ENCODE assay signal across 16 cellular contexts in genomic region chr10:125691160-125691981, GRCh38. TPM values are rescaled to one million over a fixed set of nuclear protein-coding genes. Genes with fewer than 3 reads are reported as not detected.
DNase-seq lines count a peak whose midpoint lies in the region; ATAC-seq, FAIRE-seq and TF ChIP-seq lines count a peak whose summit lies in the region.
"Had no signal": no experiment of that assay in that cellular context is flagged by ENCODE, and none has a peak within 500 bp of the region (broad histone marks: within the 10 kb centered on the region; RNA-seq: fewer than 3 reads in every experiment).

No MANE protein-coding gene starts in this region.

- H3K36me3 ChIP-seq in A673 (ENCODE audit: insufficient read depth, low read length, poor library complexity, severe bottlenecking) (no peaks in the 10 kb centered on the region), Peyer's patch (no peaks in the 10 kb centered on the region)
- H3K36me3 ChIP-seq: brain microvascular endothelial cell, HAP-1, SJCRH30 had no signal

- H3K27me3 ChIP-seq in A673 (replicated peaks; ENCODE audit: insufficient read depth, low read depth, low read length, poor library complexity) (no peaks in the 10 kb centered on the region), Peyer's patch (no peaks in the 10 kb centered on the region)
- H3K27me3 ChIP-seq: brain microvascular endothelial cell, SJCRH30 had no signal

- TF ChIP-seq POLR2A in Peyer's patch (IDR thresholded peaks at IDR 0.05) (no peak), GM12891 (IDR thresholded peaks at IDR 0.05; ENCODE audit: low read depth, low read length) (no peak)

- H3K4me1 ChIP-seq in A673 (ENCODE audit: insufficient read depth, low read length, poor library complexity, severe bottlenecking) (peaks cover 34% of the 10 kb centered on the region), Peyer's patch (no peaks in the 10 kb centered on the region)

- BruUV-seq in A673 (replicated peaks; lab: Mats Ljungman, UMichigan), result no TSS peak

- intact Hi-C loops in A673 (cut with micrococcal nuclease; ENCODE audit: unreplicated experiment), result no loop called here

- no peak for FAIRE-seq in GM12891 (lab: Jason Lieb, UNC)

- H3K4me3 ChIP-seq in A673 (ENCODE audit: low read depth, low read length, poor library complexity, severe bottlenecking), result no peak overlapping the region
- H3K4me3 ChIP-seq in foreskin fibroblast (ENCODE audit: low read depth in 1 of 2, low read length in 2 of 2), result peak overlapping the region in 1 of 2 donors; percentile 13
- H3K4me3 ChIP-seq in Peyer's patch, result no peak overlapping the region
- H3K4me3 ChIP-seq: HAP-1, SJCRH30, skin epidermis had no signal

- CTCF ChIA-PET in A673 (lab: Charles Lee), result no interaction called here

- H3K9me3 ChIP-seq in A673 (ENCODE audit: low read depth, low read length, poor library complexity, severe bottlenecking) (no peaks in the 10 kb centered on the region), Peyer's patch (no peaks in the 10 kb centered on the region)
- H3K9me3 ChIP-seq: HAP-1, SJCRH30 had no signal

- DNase-seq in A673 (ENCODE audit: low spot score), result peak; percentile 75
- peak; percentile 20 for DNase-seq in NCI-H748 treated with DMSO at 0.1 percent for 48 hours (lab: John Stamatoyannopoulos, UW)
- peak; percentile 63 to 79 for DNase-seq in foreskin fibroblast
- DNase-seq in caudate nucleus (lab: John Stamatoyannopoulos, UW), result no peak
- DNase-seq in Peyer's patch, result no peak
- no peak for DNase-seq in GM19238 (ENCODE audit: insufficient read length, low spot score)
- no peak for DNase-seq in GM12891 (ENCODE audit: insufficient read length, low spot score)
- DNase-seq: activated B cell treated with CpG ODN at 0.5 μM for 24 hours, AML-193, brain microvascular endothelial cell, NCI-H446, SJCRH30 had no signal

- ATAC-seq in GM19395 (IDR thresholded peaks at IDR 0.05; ENCODE audit: unreplicated experiment), result peak; percentile 62

- H3K27ac ChIP-seq in A673 (ENCODE audit: low read depth, low read length, poor library complexity, severe bottlenecking), result no peak overlapping the region
- no peak overlapping the region for H3K27ac ChIP-seq in caudate nucleus (ENCODE audit: low read depth, low read length)
- H3K27ac ChIP-seq in Peyer's patch, result no peak overlapping the region
- H3K27ac ChIP-seq: brain microvascular endothelial cell, SJCRH30 had no signal

- POLR2A ChIA-PET in A673 (lab: Charles Lee; ENCODE audit: low non-redundant PET), result no interaction called here

- no peak for TF ChIP-seq CTCF in A673 (conservative IDR thresholded peaks at IDR 0.05; ENCODE audit: low read depth, low read length)
- TF ChIP-seq CTCF in foreskin fibroblast (IDR thresholded peaks at IDR 0.05; ENCODE audit: low read depth, low read length), result no peak
- TF ChIP-seq CTCF in Peyer's patch (IDR thresholded peaks at IDR 0.05), result no peak

TF ChIP-seq in GM12891, 5 proteins besides CTCF, POLR2A, EP300 and RAD21:
- no peak for TF ChIP-seq POU2F2 (IDR thresholded peaks at IDR 0.05; ENCODE audit: low read depth, low read length)
- no peak for TF ChIP-seq TAF1 (IDR thresholded peaks at IDR 0.05; ENCODE audit: low read depth, low read length)
- TF ChIP-seq SPI1 (IDR thresholded peaks at IDR 0.05; ENCODE audit: low read depth, low read length), result no peak
- TF ChIP-seq PAX5 (IDR thresholded peaks at IDR 0.05; ENCODE audit: insufficient read depth, low read length, severe bottlenecking), result no peak
- TF ChIP-seq POLR2AphosphoS5 (IDR thresholded peaks at IDR 0.05; ENCODE audit: low read depth, low read length), result no peak

RNA-seq across cellular contexts. Expression of gene TEX36, which starts 8.4 kb away (rescaled TPM):
- total RNA-seq in A673 (2021), result 0.61 and 1.3 TPM in 2 replicates
- total RNA-seq in Peyer's patch, result not detected
- polyA plus RNA-seq in GM12891 (2012; ENCODE audit: low read depth, missing spikeins), result not detected
- total RNA-seq: activated B cell treated with CpG ODN at 0.5 μM for 24 hours, SJCRH30, ureter had no signal

RNA-seq across cellular contexts. Expression of gene EDRF1, which starts 28.1 kb away (rescaled TPM):
- total RNA-seq in A673 (2021), result 37.8 and 40.5 TPM in 2 replicates
- total RNA-seq in Peyer's patch, result 10 to 100 TPM; 24.3 to 60.2 (median 36.5) TPM
- 21.2 TPM for polyA plus RNA-seq in GM12891 (2012; ENCODE audit: low read depth, missing spikeins)

Comparison
In these comparisons a context has a peak if more than half of its experiments do, and no peak if none do; other contexts are left out.
1. DNase-seq: peak in A673 (single experiment), NCI-H748 treated with DMSO at 0.1 percent for 48 hours (single experiment) and foreskin fibroblast (2 of 2); none in caudate nucleus (0 of 61), Peyer's patch (0 of 3), GM19238 (single experiment) and GM12891 (single experiment).